ENCODE assay signal across 2 cellular contexts in the genomic region with DNA sequence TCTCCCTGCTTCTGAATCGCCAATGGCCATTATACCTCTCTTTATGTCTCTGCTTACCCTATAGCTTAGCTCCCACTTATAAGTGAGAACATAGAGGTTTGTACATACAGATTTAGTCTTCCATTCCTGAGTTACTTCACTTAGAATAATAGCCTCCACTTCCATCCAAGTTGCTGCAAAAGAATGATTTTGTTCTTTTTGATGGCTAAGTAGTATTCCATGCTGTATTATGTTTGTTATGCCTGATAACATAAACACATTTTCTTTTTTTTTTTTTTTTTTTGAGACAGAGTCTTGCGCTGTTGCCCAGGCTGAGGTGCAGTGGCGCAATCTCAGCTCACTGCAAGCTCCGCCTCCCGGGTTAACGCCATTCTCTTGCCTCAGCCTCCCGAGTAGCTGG. TPM values are rescaled to one million over a fixed set of nuclear protein-coding genes. Genes with fewer than 3 reads are reported as not detected.
"Had no signal": no experiment of that assay in that cellular context is flagged by ENCODE, and none has a peak within 500 bp of the region (broad histone marks: within the 10 kb centered on the region; RNA-seq: fewer than 3 reads in every experiment).

No MANE protein-coding gene starts in this region.

RNA-seq across cellular contexts. Expression of a gene that starts 21.1 kb away (rescaled TPM):
- total RNA-seq: ascending aorta, cerebellum had no signal
